19 cellular contexts compared by ENCODE assay signal in the genomic region with DNA sequence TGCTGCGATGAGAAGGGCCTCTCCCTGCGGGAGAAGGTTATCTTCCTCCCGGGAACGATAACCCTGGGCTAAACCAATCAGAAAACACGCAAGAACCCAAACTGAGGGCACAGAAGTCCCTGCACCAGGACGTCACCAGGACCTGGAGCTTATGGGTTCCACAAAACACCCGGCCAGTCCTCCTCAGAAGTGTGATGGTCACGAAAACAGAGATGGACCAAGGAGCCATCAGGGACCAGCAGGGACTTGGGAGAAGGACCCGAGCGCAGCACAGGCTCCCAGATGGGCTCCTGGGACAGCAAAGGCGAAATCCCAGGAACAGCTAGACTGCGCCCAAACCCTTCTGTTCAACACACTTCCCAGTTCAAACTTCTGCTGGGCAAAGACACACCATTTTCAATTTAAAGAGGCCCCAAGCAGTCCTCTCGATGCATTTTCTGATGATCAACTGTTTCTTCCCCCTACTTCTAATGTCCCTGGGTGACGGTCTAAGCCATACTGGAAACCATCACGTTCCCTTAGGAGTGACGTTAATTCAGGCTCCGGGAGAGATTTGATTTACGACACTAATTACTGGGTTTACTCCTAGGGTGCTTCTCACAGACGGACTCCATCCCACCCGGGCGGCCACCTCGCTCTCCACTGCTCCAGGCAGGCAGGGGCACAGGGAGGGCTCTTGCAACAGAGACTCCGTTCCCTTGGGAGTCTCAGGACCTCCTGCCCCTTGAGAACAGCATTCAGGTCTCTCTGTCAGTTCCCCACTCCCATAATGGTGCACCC. TPM values are rescaled to one million over a fixed set of nuclear protein-coding genes. Genes with fewer than 3 reads are reported as not detected.
DNase-seq lines count a peak whose midpoint lies in the region; ATAC-seq and TF ChIP-seq lines count a peak whose summit lies in the region.
"Had no signal": no experiment of that assay in that cellular context is flagged by ENCODE, and none has a peak within 500 bp of the region (broad histone marks: within the 10 kb centered on the region; RNA-seq: fewer than 3 reads in every experiment).

No MANE protein-coding gene starts in this region.

- no peak overlapping the region for H3K27ac ChIP-seq in CD4-positive, alpha-beta T cell (ENCODE audit: low read depth, low read length)
- H3K27ac ChIP-seq in H9 (ENCODE audit: insufficient read length, low read depth, low read length) (no peak overlapping the region), breast epithelium (no peak overlapping the region)
- H3K27ac ChIP-seq: dorsolateral prefrontal cortex had no signal

- no peak overlapping the region for H3T11ph ChIP-seq in H9 (ENCODE audit: low read length)

- intact Hi-C loops in CD4-positive, alpha-beta T cell (cut with DNase I, micrococcal nuclease) = no loop called here
- intact Hi-C loops in breast epithelium (cut with DNase I; ENCODE audit: low total_unique reads) = no loop called here

- peaks cover 35% of the 10 kb centered on the region for H3K4me1 Mint-ChIP-seq in CD4-positive, alpha-beta T cell (ENCODE audit: low read depth)
- H3K4me1 Mint-ChIP-seq in H9 (peaks cover 0 to 6% of the 10 kb centered on the region in 2 experiments; a peak in 2 of 4 replicates), neural crest cell (peaks cover 57% of the 10 kb centered on the region)

- no peak overlapping the region for H3K9ac ChIP-seq in H9 (ENCODE audit: extremely low read depth, insufficient read length, low read length)
- H3K9ac ChIP-seq: SK-N-SH had no signal

- no CpG with 5 or more reads among the region's 23 CpGs for WGBS in H9 (ENCODE audit: extremely low coverage, insufficient read length, low lambda C conversion rate)

- no peak overlapping the region for H3K4me3 ChIP-seq in breast epithelium
- H3K4me3 ChIP-seq: dorsolateral prefrontal cortex, GM12878 had no signal

- no peak overlapping the region; the same call in 1 of the 2 replicates for H2BK15ac ChIP-seq in H9 (ENCODE audit: low read depth, low read length)

- H3K27me3 ChIP-seq in CD4-positive, alpha-beta T cell (ENCODE audit: control insufficient read depth, insufficient read depth, low read length) = no peaks in the 10 kb centered on the region
- H3K27me3 ChIP-seq in H9 (ENCODE audit: insufficient read depth, low read length) = no peaks in the 10 kb centered on the region
- no peaks in the 10 kb centered on the region for H3K27me3 ChIP-seq in breast epithelium

- no peak overlapping the region for H3K4me3 Mint-ChIP-seq in CD4-positive, alpha-beta T cell
- H3K4me3 Mint-ChIP-seq in H9 (no peak overlapping the region), neural crest cell (no peak overlapping the region)

- no peaks in the 10 kb centered on the region for H3K27me3 Mint-ChIP-seq in CD4-positive, alpha-beta T cell
- H3K27me3 Mint-ChIP-seq in H9 (ENCODE audit: low read depth) = no peaks in the 10 kb centered on the region
- no peaks in the 10 kb centered on the region for H3K27me3 Mint-ChIP-seq in neural crest cell (ENCODE audit: low read depth)

- no peak overlapping the region for H3K4ac ChIP-seq in H9 (ENCODE audit: low read depth, low read length)

- peak overlapping the region; percentile 55 for H3K56ac ChIP-seq in H9 (ENCODE audit: insufficient read length, low read depth, low read length)

- no peak for ATAC-seq in CD4-positive, alpha-beta T cell (ENCODE audit: poor library complexity)
- ATAC-seq: left ventricle myocardium superior had no signal

- no peak overlapping the region for H4K5ac ChIP-seq in H9 (ENCODE audit: insufficient read length, low read depth, low read length)

- H2BK20ac ChIP-seq in H9 (ENCODE audit: low read depth, low read length, poor library complexity, severe bottlenecking) = no peak overlapping the region

- no peaks in the 10 kb centered on the region for H3K9me3 Mint-ChIP-seq in CD4-positive, alpha-beta T cell
- H3K9me3 Mint-ChIP-seq in H9 (no peaks in the 10 kb centered on the region), neural crest cell (no peaks in the 10 kb centered on the region)

- H3K23me2 ChIP-seq in H9 (ENCODE audit: insufficient read length, low read depth, low read length, poor library complexity, severe bottlenecking) = no peaks in the 10 kb centered on the region

- no peak overlapping the region for H3K18ac ChIP-seq in H9 (ENCODE audit: insufficient read length, low read depth, low read length)

- H4K20me1 ChIP-seq in H9 (ENCODE audit: control insufficient read depth, insufficient read depth, insufficient read length) = no peaks in the 10 kb centered on the region

- H3K36me3 Mint-ChIP-seq in CD4-positive, alpha-beta T cell (ENCODE audit: low read depth) = peaks cover 7% of the 10 kb centered on the region
- H3K36me3 Mint-ChIP-seq in H9 (ENCODE audit: insufficient read depth in 1 of 3, low read depth in 3 of 3) (peaks cover 0 to 12% (median 5%) of the 10 kb centered on the region in 3 experiments; a peak in 3 of 7 replicates), neural crest cell (ENCODE audit: low read depth) (peaks cover 14% of the 10 kb centered on the region)

- CTCF ChIA-PET in CD4-positive, alpha-beta T cell (lab: Charles Lee) = no interaction called here

- H3K14ac ChIP-seq in H9 (ENCODE audit: insufficient read depth, low read length) = no peak overlapping the region

- peaks cover 5% of the 10 kb centered on the region for H3K79me1 ChIP-seq in H9 (ENCODE audit: insufficient read depth, low read depth, low read length, poor library complexity, severe bottlenecking)

- no peak overlapping the region for H2BK120ac ChIP-seq in H9 (ENCODE audit: low read depth, low read length, poor library complexity, severe bottlenecking)

- H3K4me2 ChIP-seq in H9 (ENCODE audit: insufficient read depth, insufficient read length, low read length) = no peak overlapping the region
- H3K4me2 ChIP-seq: SK-N-SH had no signal

- no peak overlapping the region for H2BK12ac ChIP-seq in H9 (ENCODE audit: insufficient read length, low read depth, low read length)

- H3K27ac Mint-ChIP-seq in CD4-positive, alpha-beta T cell = peak overlapping the region; percentile 84
- H3K27ac Mint-ChIP-seq in H9 (no peak overlapping the region), neural crest cell (ENCODE audit: unreplicated experiment) (peak overlapping the region; percentile 43)

- no peak for TF ChIP-seq POLR2A in breast epithelium (IDR thresholded peaks at IDR 0.05)

- TF ChIP-seq CTCF in CD4-positive, alpha-beta T cell (IDR thresholded peaks at IDR 0.05) = no peak
- no peak for TF ChIP-seq CTCF in H9 (conservative IDR thresholded peaks at IDR 0.05)
- TF ChIP-seq CTCF in neural crest cell (conservative IDR thresholded peaks at IDR 0.05) = no peak
- no peak for TF ChIP-seq CTCF in breast epithelium (IDR thresholded peaks at IDR 0.05)

- POLR2A ChIA-PET in CD4-positive, alpha-beta T cell (lab: Charles Lee) = no interaction called here

- H3K9me3 ChIP-seq in CD4-positive, alpha-beta T cell (ENCODE audit: control insufficient read depth, low read length) = no peaks in the 10 kb centered on the region
- H3K9me3 ChIP-seq in H9 (ENCODE audit: control insufficient read depth, low read depth, low read length) = no peaks in the 10 kb centered on the region
- H3K9me3 ChIP-seq in breast epithelium = no peaks in the 10 kb centered on the region
- H3K9me3 ChIP-seq: SK-N-SH had no signal

- H4K8ac ChIP-seq in H9 (replicated peaks; ENCODE audit: insufficient read length, low read depth, low read length) = no peak overlapping the region

- H3K79me2 ChIP-seq in H9 (ENCODE audit: insufficient read depth, low read length) = no peaks in the 10 kb centered on the region

- DNase-seq in CD4-positive, alpha-beta T cell = no peak
- no peak for DNase-seq in H9
- DNase-seq in ecto neural progenitor cell (ENCODE audit: low spot score) = peak; percentile 29
- DNase-seq in neural crest cell (ENCODE audit: low read depth, low spot score) = no peak
- no peak for DNase-seq in HPDE6-E6E7 (ENCODE audit: extremely low spot score)
- no peak for DNase-seq in NCI-H146 (lab: John Stamatoyannopoulos, UW)
- no peak for DNase-seq in breast epithelium (ENCODE audit: low spot score in 2 of 2)
- DNase-seq in activated CD4-positive, CD25-positive, alpha-beta regulatory T cell (lab: John Stamatoyannopoulos, UW) = no peak
- DNase-seq: DMS 273 treated with DMSO at 0.1 percent for 48 hours, dorsolateral prefrontal cortex, GF-D8, KBM-7, MV-4-11, NCI-H2107, NCI-H748 treated with DMSO at 0.1 percent for 48 hours, SK-N-SH, small intestine had no signal

- H2BK5ac ChIP-seq in H9 (ENCODE audit: insufficient read length, low read length) = no peak overlapping the region

- H3K36me3 ChIP-seq in breast epithelium = no peaks in the 10 kb centered on the region

- H2AK5ac ChIP-seq in H9 (ENCODE audit: insufficient read length, low read length) = no peak overlapping the region

- peak overlapping the region; percentile 19 for H4K91ac ChIP-seq in H9 (ENCODE audit: insufficient read length, low read depth, low read length)

- H3K4me1 ChIP-seq in H9 (ENCODE audit: insufficient read depth, low read length) (no peaks in the 10 kb centered on the region), breast epithelium (no peaks in the 10 kb centered on the region)

- no peak overlapping the region for H2AFZ ChIP-seq in H9 (ENCODE audit: low read length)

- H3K23ac ChIP-seq in H9 (ENCODE audit: insufficient read length, low read depth, low read length) = no peak overlapping the region

RNA-seq across cellular contexts. Expression of a gene that starts 29.2 kb away (rescaled TPM):
- total RNA-seq in CD4-positive, alpha-beta T cell = 10 to 100 TPM; 22.4 to 29.3 TPM
- 22.6 and 22.7 TPM in 2 replicates for total RNA-seq in H9 (2021)
- 90.7 and 91.2 TPM in 2 replicates for total RNA-seq in neural crest cell
- total RNA-seq in breast epithelium = 10 to 100 TPM; 12.0 to 33.4 (median 24.0) TPM

Comparison
In these comparisons a context has a peak if more than half of its experiments do, and no peak if none do; other contexts are left out.
1. H3K27ac Mint-ChIP-seq: peak in CD4-positive, alpha-beta T cell (single experiment) and neural crest cell (single experiment); none in H9 (0 of 3).